ENCODE assay signal across 8 cellular contexts in the genomic region with DNA sequence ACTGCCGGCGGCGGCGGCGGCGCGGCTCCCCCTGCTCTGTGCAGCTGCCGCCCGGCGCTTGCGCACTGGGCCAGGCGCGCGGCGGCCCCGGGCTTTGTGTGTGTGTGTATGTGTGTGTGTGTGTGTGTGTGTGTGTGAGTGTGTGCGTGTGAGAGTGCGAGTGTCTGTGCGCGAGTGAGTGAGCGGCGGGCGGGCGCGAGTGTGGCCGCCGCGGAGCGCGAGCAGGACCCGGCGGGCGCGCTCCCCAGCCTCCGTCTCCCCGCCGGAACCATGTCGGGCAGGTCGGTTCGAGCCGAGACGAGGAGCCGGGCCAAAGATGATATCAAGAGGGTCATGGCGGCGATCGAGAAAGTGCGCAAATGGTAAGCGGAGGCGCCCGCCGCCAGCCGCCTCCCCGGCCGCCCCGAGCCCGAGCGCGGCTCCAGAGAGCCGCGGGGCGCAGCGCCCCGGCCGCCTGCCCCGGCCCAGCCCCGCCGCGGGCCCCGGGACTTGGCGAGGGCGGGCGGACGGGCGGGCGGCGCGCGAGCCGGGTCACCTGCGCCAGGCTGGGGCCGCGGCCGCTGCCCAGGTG. TPM values are rescaled to one million over a fixed set of nuclear protein-coding genes. Genes with fewer than 3 reads are reported as not detected.
DNase-seq lines count a peak whose midpoint lies in the region; ATAC-seq and TF ChIP-seq lines count a peak whose summit lies in the region.

A gene (plus strand): TSS at position 63 of the 571 bp plus-strand sequence. CDS start 208 bp downstream, at position 271.

- H3K79me2 ChIP-seq in PC-3 (ENCODE audit: low read length) = peaks cover 60% of the 10 kb centered on the region

- H3K36me3 ChIP-seq in CD8-positive, alpha-beta memory T cell (ENCODE audit: insufficient read depth, low read length) = no peaks in the 10 kb centered on the region
- H3K36me3 ChIP-seq in PC-3 (ENCODE audit: low read depth, low read length) = no peaks in the 10 kb centered on the region

- 0 out of 2 replicates have a peak, but pooled peaks cover 4% of the 10 kb centered on the region for H4K20me1 ChIP-seq in PC-3 (ENCODE audit: low read length)

- intact Hi-C loops in PC-3 (cut with micrococcal nuclease) = loop anchor here (2.0 to 10.0 kb wide), 3 partner anchors 69 to 227 kb away; a partner anchor contains a TSS

- peaks cover 8 to 18% (median 12%) of the 10 kb centered on the region in 3 donors for H3K4me1 Mint-ChIP-seq in CD8-positive, alpha-beta memory T cell
- peaks cover 6% of the 10 kb centered on the region for H3K4me1 Mint-ChIP-seq in nephron

- peak within 1 kb of the TSS; percentile 89 for H2AFZ ChIP-seq in PC-3 (ENCODE audit: low read length)

- H3K36me3 Mint-ChIP-seq in CD8-positive, alpha-beta memory T cell = peaks cover 0 to 9% (median 2%) of the 10 kb centered on the region in 3 donors
- peaks cover 7% of the 10 kb centered on the region for H3K36me3 Mint-ChIP-seq in nephron (ENCODE audit: low read depth)

- H3K4me3 ChIP-seq in CD8-positive, alpha-beta memory T cell (ENCODE audit: low read length) = peak within 1 kb of the TSS; percentile 47
- H3K4me3 ChIP-seq in HL-60 (replicated peaks; ENCODE audit: insufficient read depth, low read length) = peak within 1 kb of the TSS; percentile 57
- peak within 1 kb of the TSS; percentile 93 for H3K4me3 ChIP-seq in PC-3 (ENCODE audit: low read length)
- H3K4me3 ChIP-seq in foreskin fibroblast (ENCODE audit: low read depth in 1 of 2, low read length in 2 of 2) = peak within 1 kb of the TSS; percentile 56 to 58

- ATAC-seq in PC-3 = peak; percentile 56
- ATAC-seq in HG03457 (IDR thresholded peaks at IDR 0.05; ENCODE audit: unreplicated experiment) = no peak

- peaks cover 0 to 13% (median 3%) of the 10 kb centered on the region in 5 donors for H3K9me3 Mint-ChIP-seq in CD8-positive, alpha-beta memory T cell
- H3K9me3 Mint-ChIP-seq in nephron = peaks cover 22% of the 10 kb centered on the region

- H3K9me3 ChIP-seq in CD8-positive, alpha-beta memory T cell (ENCODE audit: low read length) = no peaks in the 10 kb centered on the region
- no peaks in the 10 kb centered on the region; the same call in 1 of the 2 replicates for H3K9me3 ChIP-seq in PC-3 (ENCODE audit: low read length)

- DNase-seq in CD8-positive, alpha-beta memory T cell = peak in 3 of 5 donors; percentile 42 to 69 (median 57)
- DNase-seq in HL-60 (ENCODE audit: low read depth in 1 of 2, low spot score in 1 of 2) (peak; percentile 60 to 69), PC-3 (peak; percentile 76), foreskin fibroblast (peak; percentile 76 to 90), superior temporal gyrus (ENCODE audit: extremely low spot score) (peak; percentile 67)
- DNase-seq in activated T-helper 9 cell treated with anti-CD3 and anti-CD28 coated beads, Interleukin-2, amount 50 U/mL, for 16 hours (ENCODE audit: low read depth) = peak; percentile 29

- POLR2A ChIA-PET in CD8-positive, alpha-beta memory T cell (lab: Charles Lee) = interaction anchor here (0.5 to 0.7 kb wide), 2 partner anchors 209 to 1211 kb away, joined by 3 to 4 read pairs; a partner anchor contains a TSS
- POLR2A ChIA-PET in PC-3 (lab: Charles Lee; ENCODE audit: unreplicated experiment) = interaction anchor here (0.6 to 1.2 kb wide), 2 partner anchors 26 to 32 kb away, joined by 4 to 5 read pairs; no protein-coding TSS in a partner anchor

- H3K27me3 Mint-ChIP-seq in CD8-positive, alpha-beta memory T cell = peaks cover 13 to 20% of the 10 kb centered on the region in 2 donors
- peaks cover 15% of the 10 kb centered on the region for H3K27me3 Mint-ChIP-seq in nephron (ENCODE audit: low read depth)

- peak within 1 kb of the TSS; percentile 95 for H3K4me2 ChIP-seq in PC-3 (ENCODE audit: low read length)

- peak within 1 kb of the TSS; percentile 31 for H3K27ac ChIP-seq in CD8-positive, alpha-beta memory T cell (ENCODE audit: low read depth, low read length)
- H3K27ac ChIP-seq in HL-60 (replicated peaks) = peak within 1 kb of the TSS; percentile 45
- peak within 1 kb of the TSS; percentile 91 for H3K27ac ChIP-seq in PC-3 (ENCODE audit: low read length)

- no TSS peak for BruUV-seq in PC-3 (replicated peaks; lab: Mats Ljungman, UMichigan)

- H3K27me3 ChIP-seq in CD8-positive, alpha-beta memory T cell (ENCODE audit: insufficient read depth, low read length, poor library complexity, severe bottlenecking) = peaks cover 3% of the 10 kb centered on the region
- H3K27me3 ChIP-seq in HL-60 (ENCODE audit: insufficient read depth, poor library complexity, severe bottlenecking) (no peaks in the 10 kb centered on the region), PC-3 (ENCODE audit: low read length) (no peaks in the 10 kb centered on the region)

- CTCF ChIA-PET in CD8-positive, alpha-beta memory T cell (lab: Charles Lee) = interaction anchor here (0.9 to 1.4 kb wide), 2 partner anchors 26 to 33 kb away, joined by 3 to 4 read pairs; no protein-coding TSS in a partner anchor
- CTCF ChIA-PET in PC-3 (lab: Charles Lee) = interaction anchor here (1.0 kb wide), 1 partner anchor 30 kb away, joined by 4 read pairs; no protein-coding TSS in a partner anchor

- no peaks in the 10 kb centered on the region for H3F3A ChIP-seq in PC-3 (ENCODE audit: low read length, unreplicated experiment)

- peak within 1 kb of the TSS; percentile 91 for H3K9ac ChIP-seq in PC-3 (ENCODE audit: low read length)

- H3K4me1 ChIP-seq in CD8-positive, alpha-beta memory T cell (ENCODE audit: insufficient read depth, low read length) = peaks cover 15% of the 10 kb centered on the region
- peaks cover 21% of the 10 kb centered on the region for H3K4me1 ChIP-seq in PC-3 (ENCODE audit: insufficient read depth, low read length)

- TF ChIP-seq CTCF in HL-60 (IDR thresholded peaks at IDR 0.05; ENCODE audit: insufficient read depth, low read length) = no peak
- no peak for TF ChIP-seq CTCF in PC-3 (conservative IDR thresholded peaks at IDR 0.05; ENCODE audit: low read depth, low read length)
- TF ChIP-seq CTCF in foreskin fibroblast (IDR thresholded peaks at IDR 0.05; ENCODE audit: low read depth, low read length) = no peak
- TF ChIP-seq CTCF in nephron (IDR thresholded peaks at IDR 0.05; ENCODE audit: unreplicated experiment in 3 of 3) = no peak

- peak within 1 kb of the TSS; percentile 84 to 92 (median 88) for H3K4me3 Mint-ChIP-seq in CD8-positive, alpha-beta memory T cell
- peak within 1 kb of the TSS; percentile 94 to 99 (median 99) for H3K4me3 Mint-ChIP-seq in nephron

- no peaks in the 10 kb centered on the region for H3K9me2 ChIP-seq in PC-3 (replicated peaks; ENCODE audit: low read length)

- peak within 1 kb of the TSS in 5 of 8 donors; percentile 22 to 80 (median 68) for H3K27ac Mint-ChIP-seq in CD8-positive, alpha-beta memory T cell
- H3K27ac Mint-ChIP-seq in nephron = peak within 1 kb of the TSS; percentile 92 to 99 (median 94)

RNA-seq across cellular contexts. Expression of the gene that starts here (rescaled TPM):
- 1 to 10 TPM; 2.5 to 3.0 TPM for total RNA-seq in CD8-positive, alpha-beta memory T cell
- 3.3 TPM for polyA plus RNA-seq in CD8-positive, alpha-beta memory T cell
- total RNA-seq in PC-3 (2014; rRNA removed) = 31.6 and 32.5 TPM in 2 replicates

Comparison
In these comparisons a context has a peak if more than half of its experiments do, and no peak if none do; other contexts are left out.
1. DNase-seq: peak in every context shown above with its lines; median percentile 83 in foreskin fibroblast; 76 in PC-3; 67 in superior temporal gyrus; 64 in HL-60; 57 in CD8-positive, alpha-beta memory T cell; 29 in activated T-helper 9 cell treated with anti-CD3 and anti-CD28 coated beads, Interleukin-2, amount 50 U/mL, for 16 hours.
2. H3K27ac ChIP-seq: peak in every context shown above with its lines; median percentile 91 in PC-3; 45 in HL-60; 31 in CD8-positive, alpha-beta memory T cell.